Comparison of ENCODE assay signal across 8 cellular contexts in genomic region chr18:80245781-80246655, GRCh38. TPM values are rescaled to one million over a fixed set of nuclear protein-coding genes. Genes with fewer than 3 reads are reported as not detected.
A peak's percentile ranks its signal among the peaks of the same experiment; 100 is the strongest.
DNase-seq lines count a peak whose midpoint lies in the region; ATAC-seq and TF ChIP-seq lines count a peak whose summit lies in the region.

No MANE protein-coding gene starts in this region.

- intact Hi-C loops in spleen (cut with DNase I; ENCODE audit: low total_unique reads), result no loop called here

- peak; percentile 25 for DNase-seq in NCI-H510A (lab: John Stamatoyannopoulos, UW)
- no peak for DNase-seq in NCI-H510A treated with DMSO at 0.1 percent for 48 hours (lab: John Stamatoyannopoulos, UW)
- peak; percentile 58 for DNase-seq in hepatocyte (ENCODE audit: low spot score)
- no peak for DNase-seq in spleen
- no peak for DNase-seq in NK-92 treated with Interleukin-12 subunit alpha and Interleukin-12 subunit beta, amount 100 ng/mL, for 24 hours (lab: John Stamatoyannopoulos, UW)

- ATAC-seq in HG02678 (IDR thresholded peaks at IDR 0.05; ENCODE audit: unreplicated experiment) (no peak), GM21529 (IDR thresholded peaks at IDR 0.05; ENCODE audit: unreplicated experiment) (no peak)

- TF ChIP-seq CTCF in WI38 (IDR thresholded peaks at IDR 0.05; ENCODE audit: low read depth, low read length) (no peak), hepatocyte (IDR thresholded peaks at IDR 0.05; ENCODE audit: poor library complexity) (no peak), spleen (IDR thresholded peaks at IDR 0.05 in 8 of 11, conservative IDR thresholded peaks at IDR 0.05 in 3 of 11) (no peak)

- peaks cover 42% of the 10 kb centered on the region for H3K79me2 ChIP-seq in hepatocyte

- H3K4me3 ChIP-seq in WI38 (ENCODE audit: low read depth, low read length) (peak overlapping the region; percentile 65), hepatocyte (peak overlapping the region; percentile 98), spleen (peak overlapping the region; percentile 52 to 87 (median 68))

- H3K9me3 ChIP-seq in hepatocyte (ENCODE audit: low read depth) (no peaks in the 10 kb centered on the region), spleen (no peaks in the 10 kb centered on the region)

- H3K27ac ChIP-seq in hepatocyte (peak overlapping the region; percentile 63), spleen (peak overlapping the region in 3 of 8 donors; percentile 38 to 59 (median 56))

- no peaks in the 10 kb centered on the region for H3K36me3 ChIP-seq in hepatocyte (replicated peaks; ENCODE audit: insufficient read depth, low read depth)
- no peaks in the 10 kb centered on the region for H3K36me3 ChIP-seq in spleen

- peak overlapping the region; percentile 94 for H3K4me2 ChIP-seq in hepatocyte

- H2AFZ ChIP-seq in hepatocyte, result peak overlapping the region; percentile 96

- no peaks in the 10 kb centered on the region for H3K9me2 ChIP-seq in hepatocyte (replicated peaks; ENCODE audit: insufficient read depth)

- H3K27me3 ChIP-seq in hepatocyte (no peaks in the 10 kb centered on the region), spleen (replicated peaks in 1 of 7) (peaks cover 0 to 50% (median 17%) of the 10 kb centered on the region in 7 donors)

- H4K20me1 ChIP-seq in hepatocyte (ENCODE audit: insufficient read depth, poor library complexity, severe bottlenecking), result no peaks in the 10 kb centered on the region

- 27% methylated on average over 39 of the region's 54 CpGs for WGBS in hepatocyte (ENCODE audit: low lambda C conversion rate, missing lambda C conversion rate)
- whole genome bisulfite sequencing in spleen, 5 donors, result 20 to 53% (median 29%) methylated on average over 15 to 54 of the region's 54 CpGs

- no peaks in the 10 kb centered on the region for H3K4me1 ChIP-seq in hepatocyte (ENCODE audit: insufficient read depth)
- peaks cover 4 to 21% (median 13%) of the 10 kb centered on the region in 6 donors for H3K4me1 ChIP-seq in spleen

- no peak for TF ChIP-seq POLR2A in spleen (IDR thresholded peaks at IDR 0.05)

RNA-seq across cellular contexts. Expression of gene PARD6G, which starts 1.3 kb away (rescaled TPM):
- total RNA-seq in hepatocyte (11.7 and 11.8 TPM in 2 replicates), spleen (1 to 10 TPM; 1.8 to 6.8 (median 4.3) TPM)
- polyA plus RNA-seq in hepatocyte (8.2 and 12.1 TPM in 2 replicates), spleen (under 1 TPM; 0.30 to 0.51 (median 0.47) TPM)

Comparison
In these comparisons a context has a peak if more than half of its experiments do, and no peak if none do; other contexts are left out.
1. DNase-seq: peak in NCI-H510A (single experiment) and hepatocyte (single experiment); none in NCI-H510A treated with DMSO at 0.1 percent for 48 hours (single experiment), spleen (single experiment) and NK-92 treated with Interleukin-12 subunit alpha and Interleukin-12 subunit beta, amount 100 ng/mL, for 24 hours (single experiment).
2. Peak in every context shown above with its lines, with median percentiles within 50 percentile points of each other: H3K4me3 ChIP-seq.